7 cellular contexts compared by ENCODE assay signal in genomic region chr7:73734619-73735525, GRCh38.
A peak's percentile ranks its signal among the peaks of the same experiment; 100 is the strongest.
DNase-seq lines count a peak whose midpoint lies in the region; ATAC-seq and TF ChIP-seq lines count a peak whose summit lies in the region.

No MANE protein-coding gene starts in this region.

- ATAC-seq in GM18505 (IDR thresholded peaks at IDR 0.05; ENCODE audit: unreplicated experiment): no peak

- DNase-seq in HK-2 (ENCODE audit: unreplicated experiment) (peak; percentile 95), NCI-H774 (lab: John Stamatoyannopoulos, UW) (peak; percentile 55), midbrain (lab: John Stamatoyannopoulos, UW) (peak; percentile 46)
- peak; percentile 75 to 79 for DNase-seq in activated CD4-positive, alpha-beta T cell treated with anti-CD3 and anti-CD28 coated beads, Interleukin-2, amount 50 U/mL, for 4 hours
- peak; percentile 75 for DNase-seq in effector CD4-positive, alpha-beta T cell
- peak; percentile 58 for DNase-seq in stimulated activated CD8-positive, alpha-beta memory T cell treated with anti-CD3 and anti-CD28 coated beads, Interleukin-7, amount 100 ng/mL, for 24 hours (ENCODE audit: low read depth)

- peak; percentile 41 for TF ChIP-seq POLR2A in GM18505 (IDR thresholded peaks at IDR 0.05; ENCODE audit: borderline replicate concordance, extremely low read depth, insufficient read depth, insufficient read length)
